8 cellular contexts compared by ENCODE assay signal in genomic region chr2:84906108-84906899, GRCh38. TPM values are rescaled to one million over a fixed set of nuclear protein-coding genes. Genes with fewer than 3 reads are reported as not detected.
DNase-seq lines count a peak whose midpoint lies in the region; ATAC-seq and TF ChIP-seq lines count a peak whose summit lies in the region.

No MANE protein-coding gene starts in this region.

- CTCF ChIA-PET in activated CD8-positive, alpha-beta T cell treated with anti-CD3 and anti-CD28 coated beads for 36 hours (lab: Charles Lee): interaction anchor here (1.1 to 5.1 kb wide), 6 partner anchors 12 to 24 kb away, joined by 3 to 60 read pairs (median 6); no protein-coding TSS in a partner anchor

- intact Hi-C loops in CD14-positive monocyte (cut with micrococcal nuclease): no loop called here
- intact Hi-C loops in activated CD8-positive, alpha-beta T cell treated with anti-CD3 and anti-CD28 coated beads for 36 hours (cut with micrococcal nuclease): no loop called here
- intact Hi-C loops in upper lobe of right lung (cut with DNase I): no loop called here

- H3K27me3 Mint-ChIP-seq in CD14-positive monocyte (ENCODE audit: low read depth in 3 of 3): no peaks in the 10 kb centered on the region
- no peaks in the 10 kb centered on the region for H3K27me3 Mint-ChIP-seq in activated CD8-positive, alpha-beta T cell treated with anti-CD3 and anti-CD28 coated beads for 36 hours
- H3K27me3 Mint-ChIP-seq in naive thymus-derived CD8-positive, alpha-beta T cell: no peaks in the 10 kb centered on the region

- H3K9me3 Mint-ChIP-seq in CD14-positive monocyte: peaks cover 0 to 12% (median 3%) of the 10 kb centered on the region in 7 donors
- H3K9me3 Mint-ChIP-seq in activated CD8-positive, alpha-beta T cell treated with anti-CD3 and anti-CD28 coated beads for 36 hours: peaks cover 14% of the 10 kb centered on the region
- peaks cover 0 to 18% (median 0%) of the 10 kb centered on the region in 9 donors for H3K9me3 Mint-ChIP-seq in naive thymus-derived CD8-positive, alpha-beta T cell

- no peaks in the 10 kb centered on the region for H3K27me3 ChIP-seq in upper lobe of right lung

- H3K9me3 ChIP-seq in upper lobe of right lung: no peaks in the 10 kb centered on the region

- peaks cover 56% of the 10 kb centered on the region for H3K4me1 Mint-ChIP-seq in CD14-positive monocyte
- H3K4me1 Mint-ChIP-seq in activated CD8-positive, alpha-beta T cell treated with anti-CD3 and anti-CD28 coated beads for 36 hours (ENCODE audit: low read depth): peaks cover 58% of the 10 kb centered on the region
- peaks cover 35 to 70% (median 66%) of the 10 kb centered on the region in 4 donors for H3K4me1 Mint-ChIP-seq in naive thymus-derived CD8-positive, alpha-beta T cell

- DNase-seq in CD14-positive monocyte (ENCODE audit: low spot score) (peak; percentile 50), epithelial cell of proximal tubule (ENCODE audit: low read depth) (no peak), upper lobe of right lung (peak; percentile 88), DMS114 treated with DMSO at 0.1 percent for 48 hours (lab: John Stamatoyannopoulos, UW; ENCODE audit: unreplicated experiment) (no peak)
- peak; percentile 76 for DNase-seq in activated CD8-positive, alpha-beta T cell treated with anti-CD3 and anti-CD28 coated beads for 36 hours
- peak in 6 of 10 donors; percentile 35 to 53 (median 45) for DNase-seq in naive thymus-derived CD8-positive, alpha-beta T cell

- no peaks in the 10 kb centered on the region for H3K36me3 ChIP-seq in upper lobe of right lung

- POLR2A ChIA-PET in activated CD8-positive, alpha-beta T cell treated with anti-CD3 and anti-CD28 coated beads for 36 hours (lab: Charles Lee): interaction anchor here (0.6 to 4.8 kb wide), 28 partner anchors 8 to 212 kb away, joined by 3 to 170 read pairs (median 4); partner anchors contain the start of genes KCMF1 and TRABD2A
- POLR2A ChIA-PET in naive thymus-derived CD8-positive, alpha-beta T cell (lab: Charles Lee): interaction anchor here (0.8 to 12.5 kb wide), 25 partner anchors 10 to 1920 kb away, joined by 3 to 361 read pairs (median 5); partner anchors contain the start of genes KCMF1, TGOLN2 and TRABD2A

- peak overlapping the region; percentile 99 for H3K27ac ChIP-seq in upper lobe of right lung

- H3K27ac Mint-ChIP-seq in CD14-positive monocyte: peak overlapping the region; percentile 88 to 96 (median 93)
- H3K27ac Mint-ChIP-seq in activated CD8-positive, alpha-beta T cell treated with anti-CD3 and anti-CD28 coated beads for 36 hours: peak overlapping the region; percentile 96
- peak overlapping the region; percentile 88 to 98 (median 92) for H3K27ac Mint-ChIP-seq in naive thymus-derived CD8-positive, alpha-beta T cell

- ATAC-seq in GM19455 (IDR thresholded peaks at IDR 0.05; ENCODE audit: unreplicated experiment) (peak; percentile 31), HG03520 (IDR thresholded peaks at IDR 0.05; ENCODE audit: unreplicated experiment) (peak; percentile 23), upper lobe of right lung (peak; percentile 34)
- peak; percentile 2 for ATAC-seq in activated CD8-positive, alpha-beta T cell treated with anti-CD3 and anti-CD28 coated beads for 36 hours
- ATAC-seq in naive thymus-derived CD8-positive, alpha-beta T cell: peak in 1 of 2 donors; percentile 2

- TF ChIP-seq CTCF in CD14-positive monocyte (IDR thresholded peaks at IDR 0.05): no peak
- TF ChIP-seq CTCF in activated CD8-positive, alpha-beta T cell treated with anti-CD3 and anti-CD28 coated beads for 36 hours (IDR thresholded peaks at IDR 0.05): no peak
- TF ChIP-seq CTCF in epithelial cell of proximal tubule (conservative IDR thresholded peaks at IDR 0.05; ENCODE audit: low read depth, low read length): no peak
- TF ChIP-seq CTCF in upper lobe of right lung (IDR thresholded peaks at IDR 0.05): no peak

- H3K4me3 Mint-ChIP-seq in CD14-positive monocyte: peak overlapping the region; percentile 94 to 96
- peak overlapping the region; percentile 98 for H3K4me3 Mint-ChIP-seq in activated CD8-positive, alpha-beta T cell treated with anti-CD3 and anti-CD28 coated beads for 36 hours
- H3K4me3 Mint-ChIP-seq in naive thymus-derived CD8-positive, alpha-beta T cell: peak overlapping the region; percentile 92 to 98 (median 94)

- H3K4me1 ChIP-seq in upper lobe of right lung: peaks cover 6% of the 10 kb centered on the region

- H3K36me3 Mint-ChIP-seq in CD14-positive monocyte: peaks cover 11 to 23% of the 10 kb centered on the region in 2 donors
- peaks cover 41% of the 10 kb centered on the region for H3K36me3 Mint-ChIP-seq in activated CD8-positive, alpha-beta T cell treated with anti-CD3 and anti-CD28 coated beads for 36 hours (ENCODE audit: low read depth)
- peaks cover 10 to 22% (median 14%) of the 10 kb centered on the region in 3 donors for H3K36me3 Mint-ChIP-seq in naive thymus-derived CD8-positive, alpha-beta T cell

- peak overlapping the region; percentile 94 for H3K4me3 ChIP-seq in epithelial cell of proximal tubule (ENCODE audit: low read depth, low read length)
- peak overlapping the region; percentile 92 for H3K4me3 ChIP-seq in upper lobe of right lung

RNA-seq across cellular contexts. Expression of gene TMSB10, which starts 0.8 kb away (rescaled TPM):
- 1,000 to 10,000 TPM; 5,130 to 6,847 TPM for polyA plus RNA-seq in CD14-positive monocyte
- 1,000 to 10,000 TPM; 2,035 to 2,060 TPM for total RNA-seq in activated CD8-positive, alpha-beta T cell treated with anti-CD3 and anti-CD28 coated beads for 36 hours
- 9,817 and 15,030 TPM in 2 replicates for total RNA-seq in epithelial cell of proximal tubule
- 1,000 to 10,000 TPM; 1,479 to 1,535 TPM for total RNA-seq in naive thymus-derived CD8-positive, alpha-beta T cell
- polyA plus RNA-seq in naive thymus-derived CD8-positive, alpha-beta T cell: 1,000 to 10,000 TPM; 6,950 to 8,855 (median 7,882) TPM
- 1,558 TPM for total RNA-seq in upper lobe of right lung

RNA-seq across cellular contexts. Expression of gene TRABD2A, which starts 25.4 kb away (rescaled TPM):
- under 1 TPM; 0.79 to 0.95 TPM for polyA plus RNA-seq in CD14-positive monocyte
- 10 to 100 TPM; 56.3 to 56.4 TPM for total RNA-seq in activated CD8-positive, alpha-beta T cell treated with anti-CD3 and anti-CD28 coated beads for 36 hours
- total RNA-seq in epithelial cell of proximal tubule (0.58 and 1.5 TPM in 2 replicates), upper lobe of right lung (6.5 TPM)
- 100 to 1,000 TPM; 165 to 168 TPM for total RNA-seq in naive thymus-derived CD8-positive, alpha-beta T cell
- 100 to 1,000 TPM in 2 of 3 donors, 10 to 100 TPM in 1; 70.1 to 173 (median 104) TPM for polyA plus RNA-seq in naive thymus-derived CD8-positive, alpha-beta T cell

Comparison
In these comparisons a context has a peak if more than half of its experiments do, and no peak if none do; other contexts are left out.
1. DNase-seq: peak in CD14-positive monocyte (single experiment), activated CD8-positive, alpha-beta T cell treated with anti-CD3 and anti-CD28 coated beads for 36 hours (single experiment), naive thymus-derived CD8-positive, alpha-beta T cell (6 of 10) and upper lobe of right lung (single experiment); none in epithelial cell of proximal tubule (single experiment) and DMS114 treated with DMSO at 0.1 percent for 48 hours (single experiment).
2. Peak in every context shown above with its lines, with median percentiles within 50 percentile points of each other: H3K27ac Mint-ChIP-seq and H3K4me3 Mint-ChIP-seq.